2 cellular contexts compared by ENCODE assay signal in the genomic region with DNA sequence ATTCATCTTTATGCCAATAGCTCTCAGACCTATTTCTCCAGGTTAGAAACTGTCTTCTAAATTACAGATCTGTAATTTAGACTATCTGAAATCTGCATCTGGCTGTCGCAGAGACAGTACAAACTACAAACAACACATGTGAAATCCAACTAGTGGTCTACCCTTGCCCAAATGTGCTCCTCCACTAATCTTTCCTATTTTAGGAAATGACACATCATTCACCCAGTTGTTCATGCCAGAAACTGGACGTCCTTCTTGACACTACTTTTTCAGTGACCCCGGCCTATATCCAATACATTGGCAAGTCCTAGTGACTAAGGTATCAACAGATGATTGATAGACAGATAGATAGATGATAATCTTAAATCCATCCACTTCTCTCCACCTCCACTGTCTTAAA.
TF ChIP-seq lines count a peak whose summit lies in the region.

No MANE protein-coding gene starts in this region.

TF ChIP-seq in K562, 482 proteins besides CTCF, POLR2A, EP300 and RAD21:
- TF ChIP-seq, protein P1, sequence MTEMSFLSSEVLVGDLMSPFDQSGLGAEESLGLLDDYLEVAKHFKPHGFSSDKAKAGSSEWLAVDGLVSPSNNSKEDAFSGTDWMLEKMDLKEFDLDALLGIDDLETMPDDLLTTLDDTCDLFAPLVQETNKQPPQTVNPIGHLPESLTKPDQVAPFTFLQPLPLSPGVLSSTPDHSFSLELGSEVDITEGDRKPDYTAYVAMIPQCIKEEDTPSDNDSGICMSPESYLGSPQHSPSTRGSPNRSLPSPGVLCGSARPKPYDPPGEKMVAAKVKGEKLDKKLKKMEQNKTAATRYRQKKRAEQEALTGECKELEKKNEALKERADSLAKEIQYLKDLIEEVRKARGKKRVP (CRISPR knock-in tag; IDR thresholded peaks at IDR 0.05): no peak
- TF ChIP-seq MEIS2 (IDR thresholded peaks at IDR 0.05; ENCODE audit: partially characterized antibody) (peak; percentile 4), ARID2 (IDR thresholded peaks at IDR 0.05) (no peak), ZSCAN32 (CRISPR knock-in tag; IDR thresholded peaks at IDR 0.05) (no peak), MEF2A (IDR thresholded peaks at IDR 0.05; ENCODE audit: control insufficient read depth, low read depth, low read length) (peak; percentile 37; the same call in 1 of the 2 replicates), KDM2B (CRISPR knock-in tag; IDR thresholded peaks at IDR 0.05) (no peak)

TF ChIP-seq in HepG2, 621 proteins besides CTCF, POLR2A, EP300 and RAD21:
- TF ChIP-seq ATF7 (IDR thresholded peaks at IDR 0.05): no peak
- TF ChIP-seq ATF7 (CRISPR knock-in tag; IDR thresholded peaks at IDR 0.05): no peak
- TF ChIP-seq MZF1 (CRISPR knock-in tag; IDR thresholded peaks at IDR 0.05; ENCODE audit: borderline replicate concordance): no peak
- TF ChIP-seq, protein P2, sequence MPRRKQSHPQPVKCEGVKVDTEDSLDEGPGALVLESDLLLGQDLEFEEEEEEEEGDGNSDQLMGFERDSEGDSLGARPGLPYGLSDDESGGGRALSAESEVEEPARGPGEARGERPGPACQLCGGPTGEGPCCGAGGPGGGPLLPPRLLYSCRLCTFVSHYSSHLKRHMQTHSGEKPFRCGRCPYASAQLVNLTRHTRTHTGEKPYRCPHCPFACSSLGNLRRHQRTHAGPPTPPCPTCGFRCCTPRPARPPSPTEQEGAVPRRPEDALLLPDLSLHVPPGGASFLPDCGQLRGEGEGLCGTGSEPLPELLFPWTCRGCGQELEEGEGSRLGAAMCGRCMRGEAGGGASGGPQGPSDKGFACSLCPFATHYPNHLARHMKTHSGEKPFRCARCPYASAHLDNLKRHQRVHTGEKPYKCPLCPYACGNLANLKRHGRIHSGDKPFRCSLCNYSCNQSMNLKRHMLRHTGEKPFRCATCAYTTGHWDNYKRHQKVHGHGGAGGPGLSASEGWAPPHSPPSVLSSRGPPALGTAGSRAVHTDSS (CRISPR knock-in tag; conservative IDR thresholded peaks at IDR 0.05): no peak
- TF ChIP-seq, protein P3, sequence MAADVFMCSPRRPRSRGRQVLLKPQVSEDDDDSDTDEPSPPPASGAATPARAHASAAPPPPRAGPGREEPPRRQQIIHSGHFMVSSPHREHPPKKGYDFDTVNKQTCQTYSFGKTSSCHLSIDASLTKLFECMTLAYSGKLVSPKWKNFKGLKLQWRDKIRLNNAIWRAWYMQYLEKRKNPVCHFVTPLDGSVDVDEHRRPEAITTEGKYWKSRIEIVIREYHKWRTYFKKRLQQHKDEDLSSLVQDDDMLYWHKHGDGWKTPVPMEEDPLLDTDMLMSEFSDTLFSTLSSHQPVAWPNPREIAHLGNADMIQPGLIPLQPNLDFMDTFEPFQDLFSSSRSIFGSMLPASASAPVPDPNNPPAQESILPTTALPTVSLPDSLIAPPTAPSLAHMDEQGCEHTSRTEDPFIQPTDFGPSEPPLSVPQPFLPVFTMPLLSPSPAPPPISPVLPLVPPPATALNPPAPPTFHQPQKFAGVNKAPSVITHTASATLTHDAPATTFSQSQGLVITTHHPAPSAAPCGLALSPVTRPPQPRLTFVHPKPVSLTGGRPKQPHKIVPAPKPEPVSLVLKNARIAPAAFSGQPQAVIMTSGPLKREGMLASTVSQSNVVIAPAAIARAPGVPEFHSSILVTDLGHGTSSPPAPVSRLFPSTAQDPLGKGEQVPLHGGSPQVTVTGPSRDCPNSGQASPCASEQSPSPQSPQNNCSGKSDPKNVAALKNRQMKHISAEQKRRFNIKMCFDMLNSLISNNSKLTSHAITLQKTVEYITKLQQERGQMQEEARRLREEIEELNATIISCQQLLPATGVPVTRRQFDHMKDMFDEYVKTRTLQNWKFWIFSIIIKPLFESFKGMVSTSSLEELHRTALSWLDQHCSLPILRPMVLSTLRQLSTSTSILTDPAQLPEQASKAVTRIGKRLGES (CRISPR knock-in tag; IDR thresholded peaks at IDR 0.05; ENCODE audit: borderline replicate concordance): no peak
- no peak for TF ChIP-seq FOXK1 (CRISPR knock-in tag; IDR thresholded peaks at IDR 0.05; ENCODE audit: borderline replicate concordance, low read depth)
- no peak for TF ChIP-seq ZNF850 (CRISPR knock-in tag; conservative IDR thresholded peaks at IDR 0.05)
- TF ChIP-seq ZSCAN29 (CRISPR knock-in tag; conservative IDR thresholded peaks at IDR 0.05): no peak
- TF ChIP-seq HNRNPL (IDR thresholded peaks at IDR 0.05; ENCODE audit: low read depth, low read length): no peak
- no peak for TF ChIP-seq ZFYVE20 (CRISPR knock-in tag; IDR thresholded peaks at IDR 0.05; ENCODE audit: borderline replicate concordance, low read depth)
- no peak for TF ChIP-seq ZNF772 (CRISPR knock-in tag; IDR thresholded peaks at IDR 0.05)
- no peak for TF ChIP-seq ETV5 (CRISPR knock-in tag; IDR thresholded peaks at IDR 0.05; ENCODE audit: borderline replicate concordance)
- TF ChIP-seq ZNF703 (CRISPR knock-in tag; IDR thresholded peaks at IDR 0.05; ENCODE audit: borderline replicate concordance): no peak
- TF ChIP-seq SOX5 (CRISPR knock-in tag; IDR thresholded peaks at IDR 0.05; ENCODE audit: borderline replicate concordance): no peak
- TF ChIP-seq, protein P4, sequence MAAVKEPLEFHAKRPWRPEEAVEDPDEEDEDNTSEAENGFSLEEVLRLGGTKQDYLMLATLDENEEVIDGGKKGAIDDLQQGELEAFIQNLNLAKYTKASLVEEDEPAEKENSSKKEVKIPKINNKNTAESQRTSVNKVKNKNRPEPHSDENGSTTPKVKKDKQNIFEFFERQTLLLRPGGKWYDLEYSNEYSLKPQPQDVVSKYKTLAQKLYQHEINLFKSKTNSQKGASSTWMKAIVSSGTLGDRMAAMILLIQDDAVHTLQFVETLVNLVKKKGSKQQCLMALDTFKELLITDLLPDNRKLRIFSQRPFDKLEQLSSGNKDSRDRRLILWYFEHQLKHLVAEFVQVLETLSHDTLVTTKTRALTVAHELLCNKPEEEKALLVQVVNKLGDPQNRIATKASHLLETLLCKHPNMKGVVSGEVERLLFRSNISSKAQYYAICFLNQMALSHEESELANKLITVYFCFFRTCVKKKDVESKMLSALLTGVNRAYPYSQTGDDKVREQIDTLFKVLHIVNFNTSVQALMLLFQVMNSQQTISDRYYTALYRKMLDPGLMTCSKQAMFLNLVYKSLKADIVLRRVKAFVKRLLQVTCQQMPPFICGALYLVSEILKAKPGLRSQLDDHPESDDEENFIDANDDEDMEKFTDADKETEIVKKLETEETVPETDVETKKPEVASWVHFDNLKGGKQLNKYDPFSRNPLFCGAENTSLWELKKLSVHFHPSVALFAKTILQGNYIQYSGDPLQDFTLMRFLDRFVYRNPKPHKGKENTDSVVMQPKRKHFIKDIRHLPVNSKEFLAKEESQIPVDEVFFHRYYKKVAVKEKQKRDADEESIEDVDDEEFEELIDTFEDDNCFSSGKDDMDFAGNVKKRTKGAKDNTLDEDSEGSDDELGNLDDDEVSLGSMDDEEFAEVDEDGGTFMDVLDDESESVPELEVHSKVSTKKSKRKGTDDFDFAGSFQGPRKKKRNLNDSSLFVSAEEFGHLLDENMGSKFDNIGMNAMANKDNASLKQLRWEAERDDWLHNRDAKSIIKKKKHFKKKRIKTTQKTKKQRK (IDR thresholded peaks at IDR 0.05; ENCODE audit: low read length): no peak
TF ChIP-seq in HepG2: peak in this region for 0.
